2 cellular contexts compared by ENCODE assay signal in the genomic region with DNA sequence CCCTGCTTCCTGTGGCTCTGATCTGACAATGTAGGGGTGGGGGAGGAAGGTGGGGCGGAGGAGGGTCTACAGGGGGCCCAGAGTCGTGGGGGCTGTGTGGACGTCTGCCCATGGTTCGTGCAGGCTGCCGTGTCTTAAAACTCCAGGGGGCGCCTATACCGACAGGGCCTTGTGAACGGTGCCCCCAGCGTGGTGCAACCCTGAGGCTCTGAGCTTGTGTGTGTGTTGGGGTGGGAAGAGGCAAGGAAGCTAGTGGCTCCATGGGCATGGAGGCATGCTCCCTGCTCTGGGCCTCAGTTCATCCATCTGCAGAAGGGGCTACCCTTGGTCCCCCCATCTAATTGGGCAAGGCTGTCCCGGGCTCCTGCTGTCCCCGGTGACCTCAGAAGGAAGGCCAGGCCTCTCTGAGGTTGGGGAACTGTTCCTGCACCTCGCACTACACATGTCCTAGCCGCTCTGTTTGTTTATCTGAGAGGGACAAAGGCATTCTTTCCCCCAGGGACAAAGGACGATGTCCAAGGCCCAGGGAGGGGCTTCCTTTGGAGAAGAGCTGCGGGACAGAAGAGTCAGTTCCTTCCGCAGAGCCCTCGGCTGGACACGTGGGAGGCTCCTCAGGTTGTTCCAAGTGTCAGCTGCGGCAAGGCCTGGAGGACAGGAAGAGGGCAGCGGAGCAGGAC.
A peak's percentile ranks its signal among the peaks of the same experiment; 100 is the strongest.
TF ChIP-seq lines count a peak whose summit lies in the region.

No MANE protein-coding gene starts in this region.

TF ChIP-seq in HEK293, 187 proteins besides CTCF, POLR2A, EP300 and RAD21 (continued from another document):
- TF ChIP-seq, protein P1, sequence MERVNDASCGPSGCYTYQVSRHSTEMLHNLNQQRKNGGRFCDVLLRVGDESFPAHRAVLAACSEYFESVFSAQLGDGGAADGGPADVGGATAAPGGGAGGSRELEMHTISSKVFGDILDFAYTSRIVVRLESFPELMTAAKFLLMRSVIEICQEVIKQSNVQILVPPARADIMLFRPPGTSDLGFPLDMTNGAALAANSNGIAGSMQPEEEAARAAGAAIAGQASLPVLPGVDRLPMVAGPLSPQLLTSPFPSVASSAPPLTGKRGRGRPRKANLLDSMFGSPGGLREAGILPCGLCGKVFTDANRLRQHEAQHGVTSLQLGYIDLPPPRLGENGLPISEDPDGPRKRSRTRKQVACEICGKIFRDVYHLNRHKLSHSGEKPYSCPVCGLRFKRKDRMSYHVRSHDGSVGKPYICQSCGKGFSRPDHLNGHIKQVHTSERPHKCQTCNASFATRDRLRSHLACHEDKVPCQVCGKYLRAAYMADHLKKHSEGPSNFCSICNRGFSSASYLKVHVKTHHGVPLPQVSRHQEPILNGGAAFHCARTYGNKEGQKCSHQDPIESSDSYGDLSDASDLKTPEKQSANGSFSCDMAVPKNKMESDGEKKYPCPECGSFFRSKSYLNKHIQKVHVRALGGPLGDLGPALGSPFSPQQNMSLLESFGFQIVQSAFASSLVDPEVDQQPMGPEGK (tag by site-specific recombination; IDR thresholded peaks at IDR 0.05), result peak; percentile 72
- TF ChIP-seq GLIS1 (tag by site-specific recombination; IDR thresholded peaks at IDR 0.05) (peak; percentile 90), ZIC2 (tag by site-specific recombination; IDR thresholded peaks at IDR 0.05) (peak; percentile 100)
- TF ChIP-seq, protein P2, sequence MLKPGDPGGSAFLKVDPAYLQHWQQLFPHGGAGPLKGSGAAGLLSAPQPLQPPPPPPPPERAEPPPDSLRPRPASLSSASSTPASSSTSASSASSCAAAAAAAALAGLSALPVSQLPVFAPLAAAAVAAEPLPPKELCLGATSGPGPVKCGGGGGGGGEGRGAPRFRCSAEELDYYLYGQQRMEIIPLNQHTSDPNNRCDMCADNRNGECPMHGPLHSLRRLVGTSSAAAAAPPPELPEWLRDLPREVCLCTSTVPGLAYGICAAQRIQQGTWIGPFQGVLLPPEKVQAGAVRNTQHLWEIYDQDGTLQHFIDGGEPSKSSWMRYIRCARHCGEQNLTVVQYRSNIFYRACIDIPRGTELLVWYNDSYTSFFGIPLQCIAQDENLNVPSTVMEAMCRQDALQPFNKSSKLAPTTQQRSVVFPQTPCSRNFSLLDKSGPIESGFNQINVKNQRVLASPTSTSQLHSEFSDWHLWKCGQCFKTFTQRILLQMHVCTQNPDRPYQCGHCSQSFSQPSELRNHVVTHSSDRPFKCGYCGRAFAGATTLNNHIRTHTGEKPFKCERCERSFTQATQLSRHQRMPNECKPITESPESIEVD (tag by site-specific recombination; IDR thresholded peaks at IDR 0.05), result no peak
TF ChIP-seq in HEK293: peak in this region for 11.

TF ChIP-seq in HepG2, 621 proteins besides CTCF, POLR2A, EP300 and RAD21 (continued from another document and continues in another):
- TF ChIP-seq, protein P3, sequence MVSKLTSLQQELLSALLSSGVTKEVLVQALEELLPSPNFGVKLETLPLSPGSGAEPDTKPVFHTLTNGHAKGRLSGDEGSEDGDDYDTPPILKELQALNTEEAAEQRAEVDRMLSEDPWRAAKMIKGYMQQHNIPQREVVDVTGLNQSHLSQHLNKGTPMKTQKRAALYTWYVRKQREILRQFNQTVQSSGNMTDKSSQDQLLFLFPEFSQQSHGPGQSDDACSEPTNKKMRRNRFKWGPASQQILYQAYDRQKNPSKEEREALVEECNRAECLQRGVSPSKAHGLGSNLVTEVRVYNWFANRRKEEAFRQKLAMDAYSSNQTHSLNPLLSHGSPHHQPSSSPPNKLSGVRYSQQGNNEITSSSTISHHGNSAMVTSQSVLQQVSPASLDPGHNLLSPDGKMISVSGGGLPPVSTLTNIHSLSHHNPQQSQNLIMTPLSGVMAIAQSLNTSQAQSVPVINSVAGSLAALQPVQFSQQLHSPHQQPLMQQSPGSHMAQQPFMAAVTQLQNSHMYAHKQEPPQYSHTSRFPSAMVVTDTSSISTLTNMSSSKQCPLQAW (CRISPR knock-in tag; IDR thresholded peaks at IDR 0.05), result 0 out of 2 replicates have a peak, but pooled peaks have one; percentile 54
- TF ChIP-seq FOXA3 (CRISPR knock-in tag; IDR thresholded peaks at IDR 0.05), result 0 out of 2 replicates have a peak, but pooled peaks have one; percentile 20
- TF ChIP-seq ATM (IDR thresholded peaks at IDR 0.05; ENCODE audit: borderline replicate concordance), result no peak
- TF ChIP-seq ZNF44 (CRISPR knock-in tag; IDR thresholded peaks at IDR 0.05), result peak; percentile 80; the same call in 1 of the 2 replicates
- TF ChIP-seq, protein P4, sequence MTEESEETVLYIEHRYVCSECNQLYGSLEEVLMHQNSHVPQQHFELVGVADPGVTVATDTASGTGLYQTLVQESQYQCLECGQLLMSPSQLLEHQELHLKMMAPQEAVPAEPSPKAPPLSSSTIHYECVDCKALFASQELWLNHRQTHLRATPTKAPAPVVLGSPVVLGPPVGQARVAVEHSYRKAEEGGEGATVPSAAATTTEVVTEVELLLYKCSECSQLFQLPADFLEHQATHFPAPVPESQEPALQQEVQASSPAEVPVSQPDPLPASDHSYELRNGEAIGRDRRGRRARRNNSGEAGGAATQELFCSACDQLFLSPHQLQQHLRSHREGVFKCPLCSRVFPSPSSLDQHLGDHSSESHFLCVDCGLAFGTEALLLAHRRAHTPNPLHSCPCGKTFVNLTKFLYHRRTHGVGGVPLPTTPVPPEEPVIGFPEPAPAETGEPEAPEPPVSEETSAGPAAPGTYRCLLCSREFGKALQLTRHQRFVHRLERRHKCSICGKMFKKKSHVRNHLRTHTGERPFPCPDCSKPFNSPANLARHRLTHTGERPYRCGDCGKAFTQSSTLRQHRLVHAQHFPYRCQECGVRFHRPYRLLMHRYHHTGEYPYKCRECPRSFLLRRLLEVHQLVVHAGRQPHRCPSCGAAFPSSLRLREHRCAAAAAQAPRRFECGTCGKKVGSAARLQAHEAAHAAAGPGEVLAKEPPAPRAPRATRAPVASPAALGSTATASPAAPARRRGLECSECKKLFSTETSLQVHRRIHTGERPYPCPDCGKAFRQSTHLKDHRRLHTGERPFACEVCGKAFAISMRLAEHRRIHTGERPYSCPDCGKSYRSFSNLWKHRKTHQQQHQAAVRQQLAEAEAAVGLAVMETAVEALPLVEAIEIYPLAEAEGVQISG (CRISPR knock-in tag; IDR thresholded peaks at IDR 0.05), result peak; percentile 26; the same call in 1 of the 2 replicates
- no peak for TF ChIP-seq KMT2B (CRISPR knock-in tag; IDR thresholded peaks at IDR 0.05)
- TF ChIP-seq SRSF4 (IDR thresholded peaks at IDR 0.05; ENCODE audit: low read depth, low read length, poor library complexity, severe bottlenecking), result no peak
- TF ChIP-seq, protein P5, sequence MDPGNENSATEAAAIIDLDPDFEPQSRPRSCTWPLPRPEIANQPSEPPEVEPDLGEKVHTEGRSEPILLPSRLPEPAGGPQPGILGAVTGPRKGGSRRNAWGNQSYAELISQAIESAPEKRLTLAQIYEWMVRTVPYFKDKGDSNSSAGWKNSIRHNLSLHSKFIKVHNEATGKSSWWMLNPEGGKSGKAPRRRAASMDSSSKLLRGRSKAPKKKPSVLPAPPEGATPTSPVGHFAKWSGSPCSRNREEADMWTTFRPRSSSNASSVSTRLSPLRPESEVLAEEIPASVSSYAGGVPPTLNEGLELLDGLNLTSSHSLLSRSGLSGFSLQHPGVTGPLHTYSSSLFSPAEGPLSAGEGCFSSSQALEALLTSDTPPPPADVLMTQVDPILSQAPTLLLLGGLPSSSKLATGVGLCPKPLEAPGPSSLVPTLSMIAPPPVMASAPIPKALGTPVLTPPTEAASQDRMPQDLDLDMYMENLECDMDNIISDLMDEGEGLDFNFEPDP (CRISPR knock-in tag; conservative IDR thresholded peaks at IDR 0.05), result no peak
- TF ChIP-seq MAZ (IDR thresholded peaks at IDR 0.05; ENCODE audit: borderline replicate concordance, low read depth, low read length), result no peak
- no peak; the same call in 1 of the 2 replicates for TF ChIP-seq MAZ (CRISPR knock-in tag; IDR thresholded peaks at IDR 0.05; ENCODE audit: low read depth)
- no peak for TF ChIP-seq CENPX (CRISPR knock-in tag; IDR thresholded peaks at IDR 0.05)
- no peak for TF ChIP-seq SRY (CRISPR knock-in tag; IDR thresholded peaks at IDR 0.05)
- TF ChIP-seq BCL6 (CRISPR knock-in tag; IDR thresholded peaks at IDR 0.05), result no peak
- TF ChIP-seq XRCC5 (optimal IDR thresholded peaks at IDR 0.05; ENCODE audit: low read length), result peak; percentile 28
- no peak for TF ChIP-seq KDM1A (CRISPR knock-in tag; IDR thresholded peaks at IDR 0.05)
- no peak; the same call in 1 of the 2 replicates for TF ChIP-seq ZNF891 (CRISPR knock-in tag; IDR thresholded peaks at IDR 0.05)
- TF ChIP-seq ZNF121 (CRISPR knock-in tag; IDR thresholded peaks at IDR 0.05), result peak; percentile 93
- peak; percentile 32 for TF ChIP-seq RBM39 (IDR thresholded peaks at IDR 0.05; ENCODE audit: low read depth, low read length, poor library complexity, severe bottlenecking)
- TF ChIP-seq, protein P6, sequence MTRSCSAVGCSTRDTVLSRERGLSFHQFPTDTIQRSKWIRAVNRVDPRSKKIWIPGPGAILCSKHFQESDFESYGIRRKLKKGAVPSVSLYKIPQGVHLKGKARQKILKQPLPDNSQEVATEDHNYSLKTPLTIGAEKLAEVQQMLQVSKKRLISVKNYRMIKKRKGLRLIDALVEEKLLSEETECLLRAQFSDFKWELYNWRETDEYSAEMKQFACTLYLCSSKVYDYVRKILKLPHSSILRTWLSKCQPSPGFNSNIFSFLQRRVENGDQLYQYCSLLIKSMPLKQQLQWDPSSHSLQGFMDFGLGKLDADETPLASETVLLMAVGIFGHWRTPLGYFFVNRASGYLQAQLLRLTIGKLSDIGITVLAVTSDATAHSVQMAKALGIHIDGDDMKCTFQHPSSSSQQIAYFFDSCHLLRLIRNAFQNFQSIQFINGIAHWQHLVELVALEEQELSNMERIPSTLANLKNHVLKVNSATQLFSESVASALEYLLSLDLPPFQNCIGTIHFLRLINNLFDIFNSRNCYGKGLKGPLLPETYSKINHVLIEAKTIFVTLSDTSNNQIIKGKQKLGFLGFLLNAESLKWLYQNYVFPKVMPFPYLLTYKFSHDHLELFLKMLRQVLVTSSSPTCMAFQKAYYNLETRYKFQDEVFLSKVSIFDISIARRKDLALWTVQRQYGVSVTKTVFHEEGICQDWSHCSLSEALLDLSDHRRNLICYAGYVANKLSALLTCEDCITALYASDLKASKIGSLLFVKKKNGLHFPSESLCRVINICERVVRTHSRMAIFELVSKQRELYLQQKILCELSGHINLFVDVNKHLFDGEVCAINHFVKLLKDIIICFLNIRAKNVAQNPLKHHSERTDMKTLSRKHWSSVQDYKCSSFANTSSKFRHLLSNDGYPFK (CRISPR knock-in tag; IDR thresholded peaks at IDR 0.05; ENCODE audit: borderline replicate concordance), result peak; percentile 73
- TF ChIP-seq RFXAP (CRISPR knock-in tag; IDR thresholded peaks at IDR 0.05; ENCODE audit: borderline replicate concordance), result 0 out of 2 replicates have a peak, but pooled peaks have one; percentile 48
- peak; percentile 80 for TF ChIP-seq NRL (CRISPR knock-in tag; IDR thresholded peaks at IDR 0.05; ENCODE audit: borderline replicate concordance)
- TF ChIP-seq, protein P7, sequence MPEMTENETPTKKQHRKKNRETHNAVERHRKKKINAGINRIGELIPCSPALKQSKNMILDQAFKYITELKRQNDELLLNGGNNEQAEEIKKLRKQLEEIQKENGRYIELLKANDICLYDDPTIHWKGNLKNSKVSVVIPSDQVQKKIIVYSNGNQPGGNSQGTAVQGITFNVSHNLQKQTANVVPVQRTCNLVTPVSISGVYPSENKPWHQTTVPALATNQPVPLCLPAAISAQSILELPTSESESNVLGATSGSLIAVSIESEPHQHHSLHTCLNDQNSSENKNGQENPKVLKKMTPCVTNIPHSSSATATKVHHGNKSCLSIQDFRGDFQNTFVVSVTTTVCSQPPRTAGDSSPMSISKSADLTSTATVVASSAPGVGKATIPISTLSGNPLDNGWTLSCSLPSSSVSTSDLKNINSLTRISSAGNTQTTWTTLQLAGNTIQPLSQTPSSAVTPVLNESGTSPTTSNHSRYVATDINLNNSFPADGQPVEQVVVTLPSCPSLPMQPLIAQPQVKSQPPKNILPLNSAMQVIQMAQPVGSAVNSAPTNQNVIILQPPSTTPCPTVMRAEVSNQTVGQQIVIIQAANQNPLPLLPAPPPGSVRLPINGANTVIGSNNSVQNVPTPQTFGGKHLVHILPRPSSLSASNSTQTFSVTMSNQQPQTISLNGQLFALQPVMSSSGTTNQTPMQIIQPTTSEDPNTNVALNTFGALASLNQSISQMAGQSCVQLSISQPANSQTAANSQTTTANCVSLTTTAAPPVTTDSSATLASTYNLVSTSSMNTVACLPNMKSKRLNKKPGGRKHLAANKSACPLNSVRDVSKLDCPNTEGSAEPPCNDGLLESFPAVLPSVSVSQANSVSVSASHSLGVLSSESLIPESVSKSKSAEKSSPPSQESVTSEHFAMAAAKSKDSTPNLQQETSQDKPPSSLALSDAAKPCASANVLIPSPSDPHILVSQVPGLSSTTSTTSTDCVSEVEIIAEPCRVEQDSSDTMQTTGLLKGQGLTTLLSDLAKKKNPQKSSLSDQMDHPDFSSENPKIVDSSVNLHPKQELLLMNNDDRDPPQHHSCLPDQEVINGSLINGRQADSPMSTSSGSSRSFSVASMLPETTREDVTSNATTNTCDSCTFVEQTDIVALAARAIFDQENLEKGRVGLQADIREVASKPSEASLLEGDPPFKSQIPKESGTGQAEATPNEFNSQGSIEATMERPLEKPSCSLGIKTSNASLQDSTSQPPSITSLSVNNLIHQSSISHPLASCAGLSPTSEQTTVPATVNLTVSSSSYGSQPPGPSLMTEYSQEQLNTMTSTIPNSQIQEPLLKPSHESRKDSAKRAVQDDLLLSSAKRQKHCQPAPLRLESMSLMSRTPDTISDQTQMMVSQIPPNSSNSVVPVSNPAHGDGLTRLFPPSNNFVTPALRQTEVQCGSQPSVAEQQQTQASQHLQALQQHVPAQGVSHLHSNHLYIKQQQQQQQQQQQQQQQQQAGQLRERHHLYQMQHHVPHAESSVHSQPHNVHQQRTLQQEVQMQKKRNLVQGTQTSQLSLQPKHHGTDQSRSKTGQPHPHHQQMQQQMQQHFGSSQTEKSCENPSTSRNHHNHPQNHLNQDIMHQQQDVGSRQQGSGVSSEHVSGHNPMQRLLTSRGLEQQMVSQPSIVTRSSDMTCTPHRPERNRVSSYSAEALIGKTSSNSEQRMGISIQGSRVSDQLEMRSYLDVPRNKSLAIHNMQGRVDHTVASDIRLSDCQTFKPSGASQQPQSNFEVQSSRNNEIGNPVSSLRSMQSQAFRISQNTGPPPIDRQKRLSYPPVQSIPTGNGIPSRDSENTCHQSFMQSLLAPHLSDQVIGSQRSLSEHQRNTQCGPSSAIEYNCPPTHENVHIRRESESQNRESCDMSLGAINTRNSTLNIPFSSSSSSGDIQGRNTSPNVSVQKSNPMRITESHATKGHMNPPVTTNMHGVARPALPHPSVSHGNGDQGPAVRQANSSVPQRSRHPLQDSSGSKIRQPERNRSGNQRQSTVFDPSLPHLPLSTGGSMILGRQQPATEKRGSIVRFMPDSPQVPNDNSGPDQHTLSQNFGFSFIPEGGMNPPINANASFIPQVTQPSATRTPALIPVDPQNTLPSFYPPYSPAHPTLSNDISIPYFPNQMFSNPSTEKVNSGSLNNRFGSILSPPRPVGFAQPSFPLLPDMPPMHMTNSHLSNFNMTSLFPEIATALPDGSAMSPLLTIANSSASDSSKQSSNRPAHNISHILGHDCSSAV (CRISPR knock-in tag; IDR thresholded peaks at IDR 0.05; ENCODE audit: borderline replicate concordance), result no peak
- TF ChIP-seq STAG1 (CRISPR knock-in tag; IDR thresholded peaks at IDR 0.05), result peak; percentile 34; the same call in 1 of the 2 replicates
- 0 out of 2 replicates have a peak, but pooled peaks have one; percentile 14 for TF ChIP-seq FOSL1 (CRISPR knock-in tag; IDR thresholded peaks at IDR 0.05; ENCODE audit: borderline replicate concordance)
